In the genomic region with DNA sequence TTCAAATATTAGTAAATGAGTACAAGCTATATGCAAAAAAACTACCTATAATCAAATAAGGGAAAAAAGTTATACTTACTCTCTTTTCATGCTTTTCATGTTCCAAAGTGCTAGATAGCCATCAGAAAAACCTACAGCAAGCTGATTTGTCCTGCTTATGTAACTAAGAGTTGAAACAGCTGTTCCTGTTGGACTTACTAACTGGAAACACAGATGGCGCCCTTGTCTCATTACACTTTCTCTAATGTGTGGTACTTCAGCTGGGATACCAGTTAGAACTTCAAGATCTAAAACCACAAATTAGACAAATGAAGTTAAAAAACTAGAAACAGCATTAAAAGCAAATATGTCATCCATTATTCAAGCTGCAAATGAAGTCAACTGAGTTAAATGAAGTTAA, we compare ENCODE assay signal across 8 cellular contexts.
DNase-seq lines count a peak whose midpoint lies in the region; ATAC-seq, FAIRE-seq and TF ChIP-seq lines count a peak whose summit lies in the region.

No MANE protein-coding gene starts in this region.

- no peaks in the 10 kb centered on the region for H3K9me3 ChIP-seq in OCI-LY3 (ENCODE audit: insufficient read depth, low read length)

- TF ChIP-seq POLR2A in H54 (IDR thresholded peaks at IDR 0.05; ENCODE audit: low read depth, low read length) (no peak), GM18505 (IDR thresholded peaks at IDR 0.05; ENCODE audit: borderline replicate concordance, extremely low read depth, insufficient read depth, insufficient read length) (no peak)

- no peak overlapping the region for H3K9ac ChIP-seq in OCI-LY3 (ENCODE audit: low read length)

- H4K20me1 ChIP-seq in OCI-LY3 (ENCODE audit: insufficient read depth, low read length): no peaks in the 10 kb centered on the region

- no peaks in the 10 kb centered on the region for H3K4me1 ChIP-seq in OCI-LY3 (ENCODE audit: low read length)

- H3K9me3 Mint-ChIP-seq in nephron progenitor cell: no peaks in the 10 kb centered on the region

- no peak overlapping the region for H3K27ac ChIP-seq in OCI-LY3 (ENCODE audit: low read length)

- DNase-seq in DMS153 (lab: John Stamatoyannopoulos, UW) (peak; percentile 16), H54 (ENCODE audit: insufficient read length, low spot score) (no peak), epithelial cell of esophagus (ENCODE audit: low read depth) (peak; percentile 52), nephron progenitor cell (no peak)
- DNase-seq in activated CD4-positive, alpha-beta T cell treated with anti-CD3 and anti-CD28 coated beads, Interleukin-2, amount 50 U/mL, for 1 hour: no peak
- DNase-seq in activated T-cell treated with anti-CD3 and anti-CD28 coated beads, Interleukin-2, amount 50 U/mL, for 48 hours: no peak

- no peaks in the 10 kb centered on the region for H3K27me3 Mint-ChIP-seq in nephron progenitor cell (ENCODE audit: low read depth, poor library complexity)

- H3K27ac Mint-ChIP-seq in nephron progenitor cell: no peak overlapping the region

- no peak overlapping the region for H3K4me3 Mint-ChIP-seq in nephron progenitor cell

- peaks cover 58% of the 10 kb centered on the region for H3K36me3 ChIP-seq in OCI-LY3 (replicated peaks; ENCODE audit: low read depth, low read length)

- no peak overlapping the region for H3K4me2 ChIP-seq in OCI-LY3 (ENCODE audit: low read length)

- peaks cover 45% of the 10 kb centered on the region for H3K79me2 ChIP-seq in OCI-LY3 (ENCODE audit: low read length)

- peak; percentile 64 for TF ChIP-seq CTCF in OCI-LY3 (IDR thresholded peaks at IDR 0.05; ENCODE audit: low read depth, low read length)
- peak; percentile 43 for TF ChIP-seq CTCF in epithelial cell of esophagus (IDR thresholded peaks at IDR 0.05; ENCODE audit: insufficient read depth, low read depth, low read length, missing control alignments)
- TF ChIP-seq CTCF in nephron progenitor cell (IDR thresholded peaks at IDR 0.05): peak; percentile 31

- peak; percentile 84 for FAIRE-seq in H54 (lab: Jason Lieb, UNC)

- ATAC-seq in GM18505 (IDR thresholded peaks at IDR 0.05; ENCODE audit: unreplicated experiment): no peak

- H3K4me3 ChIP-seq in OCI-LY3 (ENCODE audit: low read length): no peak overlapping the region
- H3K4me3 ChIP-seq in epithelial cell of esophagus (ENCODE audit: low read length): no peak overlapping the region

- H3K36me3 Mint-ChIP-seq in nephron progenitor cell (ENCODE audit: low read depth): peaks cover 77% of the 10 kb centered on the region

- no peaks in the 10 kb centered on the region for H3K4me1 Mint-ChIP-seq in nephron progenitor cell

- H3K27me3 ChIP-seq in OCI-LY3 (ENCODE audit: low read depth, low read length): no peaks in the 10 kb centered on the region

- H2AFZ ChIP-seq in OCI-LY3 (ENCODE audit: low read depth, low read length): no peak overlapping the region

Comparison
In these comparisons a context has a peak if more than half of its experiments do, and no peak if none do; other contexts are left out.
1. DNase-seq: peak in DMS153 (single experiment) and epithelial cell of esophagus (single experiment); none in H54 (single experiment), nephron progenitor cell (single experiment), activated CD4-positive, alpha-beta T cell treated with anti-CD3 and anti-CD28 coated beads, Interleukin-2, amount 50 U/mL, for 1 hour (single experiment) and activated T-cell treated with anti-CD3 and anti-CD28 coated beads, Interleukin-2, amount 50 U/mL, for 48 hours (0 of 2).
2. Peak in every context shown above with its lines, with median percentiles within 50 percentile points of each other: CTCF ChIP-seq.